25 cellular contexts compared by ENCODE assay signal in genomic region chr19:45745606-45746005, GRCh38. TPM values are rescaled to one million over a fixed set of nuclear protein-coding genes. Genes with fewer than 3 reads are reported as not detected.
"Had no signal": no experiment of that assay in that cellular context is flagged by ENCODE, and none has a peak within 500 bp of the region (broad histone marks: within the 10 kb centered on the region; RNA-seq: fewer than 3 reads in every experiment).

No MANE protein-coding gene starts in this region.

- H3K4me1 ChIP-seq: SJSA1 had no signal

- H3K4me3 ChIP-seq: SJSA1, SK-N-MC had no signal

- ATAC-seq: Panc1, PC-3, Right ventricle myocardium inferior had no signal

- H3K9me3 ChIP-seq: SJSA1 had no signal

- H3K27me3 ChIP-seq: SJSA1 had no signal

- H3K27ac ChIP-seq: SJSA1, SK-N-MC had no signal

- DNase-seq: KBM-7, MV-4-11, NCI-H1048, NCI-H1105, NCI-H1417 treated with DMSO at 0.1 percent for 48 hours, NCI-H146, NCI-H187, NCI-H2029, NCI-H2081 treated with DMSO at 0.1 percent for 48 hours, NCI-H2171, NCI-H226, NCI-H446, NCI-H510A, NCI-H526 treated with DMSO at 0.1 percent for 48 hours, NCI-H748 treated with DMSO at 0.1 percent for 48 hours, PC-3, SHP77 treated with DMSO at 0.1 percent for 48 hours had no signal

- H3K36me3 ChIP-seq: SJSA1 had no signal

RNA-seq across cellular contexts. Expression of gene MEIOSIN, which starts 12.4 kb away (rescaled TPM):
- total RNA-seq: HT-29, LHCN-M2, MCF 10A, OCI-LY7, PC-3, Right ventricle myocardium inferior, SJSA1 had no signal
